In the genomic region with DNA sequence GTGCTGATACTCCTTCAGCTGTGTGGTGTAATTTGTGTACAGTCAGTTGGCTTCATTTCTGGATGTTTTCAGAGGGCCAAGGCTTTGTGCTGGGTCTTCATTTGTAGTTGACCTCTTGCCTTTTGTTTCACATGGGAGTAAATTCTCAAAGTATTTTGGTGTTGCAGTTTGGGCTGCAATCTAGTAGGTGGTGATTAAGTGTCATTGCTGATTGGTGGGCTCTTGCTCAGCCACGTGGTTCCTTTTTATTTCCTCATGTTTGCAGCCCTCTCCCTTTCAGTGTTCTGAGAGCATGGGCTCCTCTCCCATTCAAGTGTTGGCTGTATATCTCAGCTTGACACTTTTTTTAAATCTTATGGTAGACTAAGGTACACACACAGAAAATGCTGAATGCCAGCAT, we compare ENCODE assay signal across 1 cellular context.
TF ChIP-seq lines count a peak whose summit lies in the region.

No MANE protein-coding gene starts in this region.

TF ChIP-seq in HepG2, 621 proteins besides CTCF, POLR2A, EP300 and RAD21 (continued from another document):
- TF ChIP-seq, protein P1, sequence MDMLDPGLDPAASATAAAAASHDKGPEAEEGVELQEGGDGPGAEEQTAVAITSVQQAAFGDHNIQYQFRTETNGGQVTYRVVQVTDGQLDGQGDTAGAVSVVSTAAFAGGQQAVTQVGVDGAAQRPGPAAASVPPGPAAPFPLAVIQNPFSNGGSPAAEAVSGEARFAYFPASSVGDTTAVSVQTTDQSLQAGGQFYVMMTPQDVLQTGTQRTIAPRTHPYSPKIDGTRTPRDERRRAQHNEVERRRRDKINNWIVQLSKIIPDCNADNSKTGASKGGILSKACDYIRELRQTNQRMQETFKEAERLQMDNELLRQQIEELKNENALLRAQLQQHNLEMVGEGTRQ (IDR thresholded peaks at IDR 0.05; ENCODE audit: low read depth, low read length), result 0 out of 2 replicates have a peak, but pooled peaks have one; percentile 5
- TF ChIP-seq, protein P1 (CRISPR knock-in tag; IDR thresholded peaks at IDR 0.05; ENCODE audit: borderline replicate concordance), result no peak
TF ChIP-seq in HepG2: peak in this region for 3.
